ENCODE assay signal across 8 cellular contexts in genomic region chr20:34579936-34580587, GRCh38. TPM values are rescaled to one million over a fixed set of nuclear protein-coding genes. Genes with fewer than 3 reads are reported as not detected.
DNase-seq lines count a peak whose midpoint lies in the region; ATAC-seq and TF ChIP-seq lines count a peak whose summit lies in the region.

No MANE protein-coding gene starts in this region.

- peaks cover 5% of the 10 kb centered on the region for H3K36me3 Mint-ChIP-seq in MCF 10A (ENCODE audit: insufficient read depth, unreplicated experiment)

- H4K20me1 ChIP-seq in mammary epithelial cell (ENCODE audit: insufficient read depth, low read length) = no peaks in the 10 kb centered on the region

- no peak for TF ChIP-seq POLR2A in tibial nerve (IDR thresholded peaks at IDR 0.05)

- ATAC-seq in omental fat pad (ENCODE audit: low FRiP score) = no peak

- POLR2A ChIA-PET in MCF 10A (lab: Yijun Ruan, JAX) = interaction anchor here (0.6 to 3.7 kb wide), 11 partner anchors 16 to 539 kb away, joined by 3 to 36 read pairs (median 3); partner anchors contain the start of gene TP53INP2

- BruUV-seq in mammary epithelial cell (replicated peaks; lab: Mats Ljungman, UMichigan) = no TSS peak
- no TSS peak for BruUV-seq in MCF 10A (replicated peaks; lab: Mats Ljungman, UMichigan)

- H3K9me3 ChIP-seq in mammary epithelial cell (replicated peaks; ENCODE audit: insufficient read depth, low read length) (no peaks in the 10 kb centered on the region), tibial nerve (no peaks in the 10 kb centered on the region)

- no peaks in the 10 kb centered on the region for H3K9me3 Mint-ChIP-seq in MCF 10A (ENCODE audit: unreplicated experiment)

- no peak overlapping the region for H2AFZ ChIP-seq in mammary epithelial cell (ENCODE audit: low read depth, low read length)

- H3K4me3 Mint-ChIP-seq in MCF 10A (ENCODE audit: unreplicated experiment) = no peak overlapping the region

- no peaks in the 10 kb centered on the region for H3K4me1 Mint-ChIP-seq in MCF 10A (ENCODE audit: insufficient read depth, unreplicated experiment)

- dilution Hi-C loops in mammary epithelial cell (cut with HindIII; ENCODE audit: low sequenced_read_pairs) = no loop called here

- no peak for TF ChIP-seq CTCF in mammary epithelial cell (conservative IDR thresholded peaks at IDR 0.05 in 1 of 2, IDR thresholded peaks at IDR 0.05 in 1 of 2; ENCODE audit: extremely low read depth in 1 of 2, insufficient read depth in 1 of 2, low read depth in 1 of 2, low read length in 2 of 2)
- TF ChIP-seq CTCF in MCF 10A (IDR thresholded peaks at IDR 0.05; ENCODE audit: unreplicated experiment) = no peak
- no peak for TF ChIP-seq CTCF in dorsolateral prefrontal cortex (IDR thresholded peaks at IDR 0.05 in 54 of 56, conservative IDR thresholded peaks at IDR 0.05 in 2 of 56; ENCODE audit: low read depth in 1 of 56, partially characterized antibody in 56 of 56)
- TF ChIP-seq CTCF in tibial nerve (IDR thresholded peaks at IDR 0.05) = no peak
- TF ChIP-seq CTCF in omental fat pad (IDR thresholded peaks at IDR 0.05) = no peak

- H3K27me3 ChIP-seq in mammary epithelial cell (ENCODE audit: insufficient read depth, low read length) (no peaks in the 10 kb centered on the region), dorsolateral prefrontal cortex (no peaks in the 10 kb centered on the region), tibial nerve (no peaks in the 10 kb centered on the region)

- no peak overlapping the region for H3K27ac Mint-ChIP-seq in MCF 10A (ENCODE audit: low read depth, unreplicated experiment)

- no peaks in the 10 kb centered on the region for H3K79me2 ChIP-seq in mammary epithelial cell (ENCODE audit: insufficient read depth, low read length)

- WGBS in mammary epithelial cell (ENCODE audit: low coverage, missing lambda C conversion rate) = 88% methylated on average over 4 of the region's 4 CpGs
- 67 to 75% methylated on average over 4 of the region's 4 CpGs for WGBS in tibial nerve, 2 donors

- H3K27ac ChIP-seq in mammary epithelial cell (ENCODE audit: insufficient read depth, low read depth, low read length) (peak overlapping the region; percentile 10), dorsolateral prefrontal cortex (peak overlapping the region; percentile 8 to 97 (median 90)), tibial nerve (peak overlapping the region; percentile 45 to 92 (median 78))

- intact Hi-C loops in mammary epithelial cell (cut with micrococcal nuclease) = loop anchor here (1.0 to 2.0 kb wide), 7 partner anchors 97 to 377 kb away; partner anchors contain the start of genes GGT7 and PIGU
- intact Hi-C loops in MCF 10A (cut with micrococcal nuclease) = loop anchor here (1.0 to 2.0 kb wide), 3 partner anchors 125 to 267 kb away; no protein-coding TSS in a partner anchor
- intact Hi-C loops in dorsolateral prefrontal cortex (cut with DNase I) = loop anchor here (1.0 to 5.0 kb wide), 6 partner anchors 37 to 189 kb away; partner anchors contain the start of gene TP53INP2 (in 1 of the 2)

- CTCF ChIA-PET in mammary epithelial cell (lab: Charles Lee; ENCODE audit: low non-redundant PET) (interaction anchor here (0.6 to 1.8 kb wide), 4 partner anchors 126 to 190 kb away, joined by 3 to 8 read pairs (median 5); no protein-coding TSS in a partner anchor), MCF 10A (lab: Yijun Ruan, JAX) (interaction anchor here (0.6 to 7.7 kb wide), 28 partner anchors 9 to 383 kb away, joined by 3 to 136 read pairs (median 4); partner anchors contain the start of gene TP53INP2)

- in situ Hi-C loops in mammary epithelial cell (cut with MboI; ENCODE audit: low sequenced_read_pairs in 2 of 2) = loop anchor here (5.0 to 10.0 kb wide), 3 partner anchors 125 to 185 kb away; partner anchors contain the start of gene TP53INP2 (in 1 of the 2)

- no peaks in the 10 kb centered on the region for H3K27me3 Mint-ChIP-seq in MCF 10A (ENCODE audit: insufficient read depth, unreplicated experiment)

- H3K4me2 ChIP-seq in mammary epithelial cell (ENCODE audit: insufficient read depth, low read depth, low read length) = peak overlapping the region; percentile 15

- H3K36me3 ChIP-seq in mammary epithelial cell (ENCODE audit: insufficient read depth, low read length) (no peaks in the 10 kb centered on the region), tibial nerve (peaks cover 0 to 24% (median under 1%) of the 10 kb centered on the region in 3 donors)

- no peak overlapping the region for H3K9ac ChIP-seq in mammary epithelial cell (ENCODE audit: insufficient read depth, low read length)

- no peak for TF ChIP-seq EP300 in tibial nerve (IDR thresholded peaks at IDR 0.05)

- DNase-seq in mammary epithelial cell (peak; percentile 34), MCF 10A (ENCODE audit: unreplicated experiment) (no peak), M059J (ENCODE audit: low read depth) (peak; percentile 47), dorsolateral prefrontal cortex (no peak), tibial nerve (ENCODE audit: low spot score in 2 of 2) (no peak), NCI-H146 treated with DMSO at 0.1 percent for 48 hours (lab: John Stamatoyannopoulos, UW; ENCODE audit: unreplicated experiment) (no peak), omental fat pad (ENCODE audit: low spot score) (no peak), NCI-H187 (lab: John Stamatoyannopoulos, UW) (no peak)

- peaks cover 30% of the 10 kb centered on the region for H3K4me1 ChIP-seq in mammary epithelial cell (ENCODE audit: insufficient read depth, low read length)
- peaks cover 0 to 61% (median 39%) of the 10 kb centered on the region in 4 donors for H3K4me1 ChIP-seq in tibial nerve

- H3K4me3 ChIP-seq in mammary epithelial cell (replicated peaks in 1 of 3; ENCODE audit: insufficient read depth in 1 of 3, low read depth in 2 of 3, low read length in 3 of 3) = no peak overlapping the region
- H3K4me3 ChIP-seq in dorsolateral prefrontal cortex = peak overlapping the region in 3 of 59 donors; percentile 10 to 24 (median 23)
- no peak overlapping the region for H3K4me3 ChIP-seq in tibial nerve

RNA-seq across cellular contexts. Expression of gene MAP1LC3A, which starts 21.5 kb away (rescaled TPM):
- 10 to 100 TPM in 1 of 2 donors, 1 to 10 TPM in 1; 9.4 to 18.5 TPM for total RNA-seq in mammary epithelial cell
- 2.5 TPM for polyA plus RNA-seq in mammary epithelial cell
- not detected for polyA minus RNA-seq in mammary epithelial cell
- total RNA-seq in MCF 10A (2022) = 10.5 and 10.7 TPM in 2 replicates
- 59.8 and 72.2 TPM in 2 replicates for total RNA-seq in M059J (2014; rRNA removed; shearing (Covaris generic))
- total RNA-seq in dorsolateral prefrontal cortex = 100 to 1,000 TPM in 118 of 120 experiments, 10 to 100 TPM in 2; 86.9 to 270 (median 160) TPM
- total RNA-seq in tibial nerve = 100 to 1,000 TPM in 2 of 4 donors, 10 to 100 TPM in 2; 62.4 to 139 (median 106) TPM
- total RNA-seq in omental fat pad = 10 to 100 TPM; 50.1 to 76.1 (median 55.9) TPM

Comparison
In these comparisons a context has a peak if more than half of its experiments do, and no peak if none do; other contexts are left out.
1. DNase-seq: peak in mammary epithelial cell (single experiment) and M059J (single experiment); none in MCF 10A (single experiment), dorsolateral prefrontal cortex (0 of 10), tibial nerve (0 of 2), NCI-H146 treated with DMSO at 0.1 percent for 48 hours (single experiment), omental fat pad (single experiment) and NCI-H187 (0 of 2).
2. H3K27ac ChIP-seq: peak in every context shown above with its lines; median percentile 90 in dorsolateral prefrontal cortex; 78 in tibial nerve; 10 in mammary epithelial cell.